In genomic region chr1:20854529-20854928, GRCh38 we compare ENCODE assay signal across 39 cellular contexts.
"Had no signal": no experiment of that assay in that cellular context is flagged by ENCODE, and none has a peak within 500 bp of the region (broad histone marks: within the 10 kb centered on the region; RNA-seq: fewer than 3 reads in every experiment).

No MANE protein-coding gene starts in this region.

- H3K4me3 Mint-ChIP-seq: activated CD4-positive, alpha-beta memory T cell treated with anti-CD3 and anti-CD28 coated beads, Interleukin-2, amount 10 ng/mL, durations not matched to agents 7 days and 5 days; activated CD4-positive, alpha-beta T cell treated with anti-CD3 and anti-CD28 coated beads for 36 hours; activated CD4-positive, alpha-beta T cell treated with anti-CD3 and anti-CD28 coated beads, Interleukin-2, amount 10 ng/mL, durations not matched to agents 7 days and 5 days; activated CD8-positive, alpha-beta memory T cell treated with anti-CD3 and anti-CD28 coated beads, Interleukin-2, amount 10 ng/mL, durations not matched to agents 7 days and 5 days; activated CD8-positive, alpha-beta T cell treated with anti-CD3 and anti-CD28 coated beads, Interleukin-2, amount 10 ng/mL, durations not matched to agents 7 days and 5 days; activated naive CD4-positive, alpha-beta T cell treated with anti-CD3 and anti-CD28 coated beads, Interleukin-2, amount 10 ng/mL, durations not matched to agents 7 days and 5 days; activated naive CD4-positive, alpha-beta T cell treated with anti-CD3 and anti-CD28 coated beads, Interleukin-2, amount 50 U/mL, for 24 hours; activated naive CD8-positive, alpha-beta T cell; activated naive CD8-positive, alpha-beta T cell treated with anti-CD3 and anti-CD28 coated beads, Interleukin-2, amount 10 ng/mL, durations not matched to agents 7 days and 5 days; activated naive CD8-positive, alpha-beta T cell treated with anti-CD3 and anti-CD28 coated beads, Interleukin-2, amount 50 U/mL, for 24 hours; activated T-cell treated with anti-CD3 and anti-CD28 coated beads, Interleukin-2, amount 50 U/mL, for 24 hours; brain; central memory CD8-positive, alpha-beta T cell; T-helper 1 cell treated with Interleukin-12 subunit alpha and Interleukin-12 subunit beta and Interleukin-4 antibody, amounts not matched to agents 30 μg/mL and 1 μg/mL, for 36 hours; T-helper 2 cell treated with Interferon-gamma antibody and Interleukin-4, amounts not matched to agents 5 μg/mL and 100 μg/mL, for 36 hours had no signal

- H3K9me3 Mint-ChIP-seq: activated CD4-positive, alpha-beta memory T cell treated with anti-CD3 and anti-CD28 coated beads, Interleukin-2, amount 10 ng/mL, durations not matched to agents 7 days and 5 days; activated CD4-positive, alpha-beta T cell treated with anti-CD3 and anti-CD28 coated beads, Interleukin-2, amount 10 ng/mL, durations not matched to agents 7 days and 5 days; activated naive CD4-positive, alpha-beta T cell treated with anti-CD3 and anti-CD28 coated beads, Interleukin-2, amount 10 ng/mL, durations not matched to agents 7 days and 5 days; activated naive CD4-positive, alpha-beta T cell treated with anti-CD3 and anti-CD28 coated beads, Interleukin-2, amount 50 U/mL, for 24 hours; activated naive CD8-positive, alpha-beta T cell treated with anti-CD3 and anti-CD28 coated beads, Interleukin-2, amount 10 ng/mL, durations not matched to agents 7 days and 5 days; activated naive CD8-positive, alpha-beta T cell treated with anti-CD3 and anti-CD28 coated beads, Interleukin-2, amount 50 U/mL, for 24 hours; activated T-cell treated with anti-CD3 and anti-CD28 coated beads, Interleukin-2, amount 50 U/mL, for 24 hours; activated T-helper 2 cell treated with anti-CD3 and anti-CD28 coated beads, Interferon-gamma antibody, Interleukin-2, Interleukin-4, amounts not matched to agents 10 μg/mL and 5 μg/mL and 100 μg/mL, durations not matched to agents 14 hours and 24 hours and 36 hours; brain; central memory CD8-positive, alpha-beta T cell; T-helper 1 cell treated with Interleukin-12 subunit alpha and Interleukin-12 subunit beta and Interleukin-4 antibody, amounts not matched to agents 30 μg/mL and 1 μg/mL, for 36 hours; T-helper 2 cell treated with Interferon-gamma antibody and Interleukin-4, amounts not matched to agents 5 μg/mL and 100 μg/mL, for 36 hours had no signal

- H3K4me1 Mint-ChIP-seq: activated CD4-positive, alpha-beta memory T cell treated with anti-CD3 and anti-CD28 coated beads, Interleukin-2, amount 10 ng/mL, durations not matched to agents 7 days and 5 days; activated CD4-positive, alpha-beta T cell treated with anti-CD3 and anti-CD28 coated beads for 36 hours; activated CD4-positive, alpha-beta T cell treated with anti-CD3 and anti-CD28 coated beads, Interleukin-2, amount 10 ng/mL, durations not matched to agents 7 days and 5 days; activated CD8-positive, alpha-beta memory T cell treated with anti-CD3 and anti-CD28 coated beads, Interleukin-2, amount 10 ng/mL, durations not matched to agents 7 days and 5 days; activated naive CD4-positive, alpha-beta T cell treated with anti-CD3 and anti-CD28 coated beads, Interleukin-2, amount 10 ng/mL, durations not matched to agents 7 days and 5 days; activated naive CD4-positive, alpha-beta T cell treated with anti-CD3 and anti-CD28 coated beads, Interleukin-2, amount 50 U/mL, for 24 hours; activated naive CD8-positive, alpha-beta T cell treated with anti-CD3 and anti-CD28 coated beads, Interleukin-2, amount 10 ng/mL, durations not matched to agents 7 days and 5 days; activated naive CD8-positive, alpha-beta T cell treated with anti-CD3 and anti-CD28 coated beads, Interleukin-2, amount 50 U/mL, for 24 hours; brain; central memory CD8-positive, alpha-beta T cell had no signal

- ATAC-seq: activated CD4-positive, alpha-beta T cell treated with anti-CD3 and anti-CD28 coated beads for 36 hours; activated CD4-positive, CD25-positive, alpha-beta regulatory T cell treated with anti-CD3 and anti-CD28 coated beads, Interleukin-2, amount 50 U/mL, for 24 hours; activated CD8-positive, alpha-beta memory T cell treated with anti-CD3 and anti-CD28 coated beads, Interleukin-2, amount 10 ng/mL, durations not matched to agents 7 days and 5 days; activated CD8-positive, alpha-beta T cell treated with anti-CD3 and anti-CD28 coated beads, Interleukin-2, amount 10 ng/mL, durations not matched to agents 7 days and 5 days; activated naive CD8-positive, alpha-beta T cell treated with anti-CD3 and anti-CD28 coated beads, Interleukin-2, amount 50 U/mL, for 24 hours had no signal

- H3K9me3 ChIP-seq: ascending aorta had no signal

- FAIRE-seq: bronchial epithelial cell, TTC549 had no signal

- H3K27me3 Mint-ChIP-seq: activated CD4-positive, alpha-beta memory T cell treated with anti-CD3 and anti-CD28 coated beads, Interleukin-2, amount 10 ng/mL, durations not matched to agents 7 days and 5 days; activated CD4-positive, alpha-beta T cell treated with anti-CD3 and anti-CD28 coated beads for 36 hours; activated CD4-positive, alpha-beta T cell treated with anti-CD3 and anti-CD28 coated beads, Interleukin-2, amount 10 ng/mL, durations not matched to agents 7 days and 5 days; activated CD8-positive, alpha-beta memory T cell treated with anti-CD3 and anti-CD28 coated beads, Interleukin-2, amount 10 ng/mL, durations not matched to agents 7 days and 5 days; activated naive CD4-positive, alpha-beta T cell treated with anti-CD3 and anti-CD28 coated beads, Interleukin-2, amount 10 ng/mL, durations not matched to agents 7 days and 5 days; activated naive CD4-positive, alpha-beta T cell treated with anti-CD3 and anti-CD28 coated beads, Interleukin-2, amount 50 U/mL, for 24 hours; activated naive CD8-positive, alpha-beta T cell; activated naive CD8-positive, alpha-beta T cell treated with anti-CD3 and anti-CD28 coated beads, Interleukin-2, amount 10 ng/mL, durations not matched to agents 7 days and 5 days; activated naive CD8-positive, alpha-beta T cell treated with anti-CD3 and anti-CD28 coated beads, Interleukin-2, amount 50 U/mL, for 24 hours; activated T-cell treated with anti-CD3 and anti-CD28 coated beads, Interleukin-2, amount 50 U/mL, for 24 hours; brain; central memory CD8-positive, alpha-beta T cell had no signal

- DNase-seq: activated CD4-positive, alpha-beta memory T cell treated with anti-CD3 and anti-CD28 coated beads, Interleukin-2, amount 10 ng/mL, durations not matched to agents 7 days and 5 days; activated CD4-positive, alpha-beta T cell treated with anti-CD3 and anti-CD28 coated beads for 1 hour; activated CD4-positive, alpha-beta T cell treated with anti-CD3 and anti-CD28 coated beads for 36 hours; activated CD4-positive, alpha-beta T cell treated with anti-CD3 and anti-CD28 coated beads for 48 hours; activated CD4-positive, alpha-beta T cell treated with anti-CD3 and anti-CD28 coated beads, Interleukin-2, amount 10 ng/mL, durations not matched to agents 7 days and 5 days; activated CD4-positive, alpha-beta T cell treated with anti-CD3 and anti-CD28 coated beads, Interleukin-2, amount 50 U/mL, for 48 hours; activated CD4-positive, CD25-positive, alpha-beta regulatory T cell; activated CD8-positive, alpha-beta memory T cell treated with anti-CD3 and anti-CD28 coated beads for 24 hours; activated CD8-positive, alpha-beta memory T cell treated with anti-CD3 and anti-CD28 coated beads, Interleukin-2, amount 10 ng/mL, durations not matched to agents 7 days and 5 days; activated CD8-positive, alpha-beta memory T cell treated with anti-CD3 and anti-CD28 coated beads, Interleukin-2, amount 50 U/mL, for 48 hours; activated CD8-positive, alpha-beta T cell treated with anti-CD3 and anti-CD28 coated beads, Interleukin-2, amount 10 ng/mL, durations not matched to agents 7 days and 5 days; activated effector memory CD4-positive, alpha-beta T cell treated with Interleukin-2 at 50 U/mL for 16 hours; activated gamma-delta T cell; activated naive CD4-positive, alpha-beta T cell treated with anti-CD3 and anti-CD28 coated beads, Interleukin-2, amount 10 ng/mL, durations not matched to agents 7 days and 5 days; activated naive CD4-positive, alpha-beta T cell treated with Interleukin-2 at 50 U/mL for 16 hours; activated naive CD8-positive, alpha-beta T cell treated with anti-CD3 and anti-CD28 coated beads, Interleukin-2, amount 10 ng/mL, durations not matched to agents 7 days and 5 days; activated naive CD8-positive, alpha-beta T cell treated with anti-CD3 and anti-CD28 coated beads, Interleukin-2, amount 50 U/mL, for 24 hours; activated T-cell treated with anti-CD3 and anti-CD28 coated beads, Interleukin-2, amount 50 U/mL, for 24 hours; activated T-cell treated with anti-CD3 and anti-CD28 coated beads, Interleukin-2, amount 50 U/mL, for 48 hours; amygdala; anterior cingulate cortex; caudate nucleus; cerebellar nuclear complex; T-helper 1 cell; T-helper 2 cell; T-helper 9 cell had no signal

- H3K27ac ChIP-seq: ascending aorta, cardiac muscle cell, VCaP had no signal

- H3K27me3 ChIP-seq: ascending aorta, cardiac muscle cell had no signal

- H3K27ac Mint-ChIP-seq: activated CD4-positive, alpha-beta memory T cell treated with anti-CD3 and anti-CD28 coated beads, Interleukin-2, amount 10 ng/mL, durations not matched to agents 7 days and 5 days; activated CD4-positive, alpha-beta T cell treated with anti-CD3 and anti-CD28 coated beads for 36 hours; activated CD4-positive, alpha-beta T cell treated with anti-CD3 and anti-CD28 coated beads, Interleukin-2, amount 10 ng/mL, durations not matched to agents 7 days and 5 days; activated CD8-positive, alpha-beta memory T cell treated with anti-CD3 and anti-CD28 coated beads, Interleukin-2, amount 10 ng/mL, durations not matched to agents 7 days and 5 days; activated CD8-positive, alpha-beta T cell treated with anti-CD3 and anti-CD28 coated beads, Interleukin-2, amount 10 ng/mL, durations not matched to agents 7 days and 5 days; activated naive CD4-positive, alpha-beta T cell treated with anti-CD3 and anti-CD28 coated beads, Interleukin-2, amount 10 ng/mL, durations not matched to agents 7 days and 5 days; activated naive CD4-positive, alpha-beta T cell treated with anti-CD3 and anti-CD28 coated beads, Interleukin-2, amount 50 U/mL, for 24 hours; activated naive CD8-positive, alpha-beta T cell; activated naive CD8-positive, alpha-beta T cell treated with anti-CD3 and anti-CD28 coated beads, Interleukin-2, amount 10 ng/mL, durations not matched to agents 7 days and 5 days; activated naive CD8-positive, alpha-beta T cell treated with anti-CD3 and anti-CD28 coated beads, Interleukin-2, amount 50 U/mL, for 24 hours; activated T-cell treated with anti-CD3 and anti-CD28 coated beads, Interleukin-2, amount 50 U/mL, for 24 hours; activated T-helper 2 cell treated with anti-CD3 and anti-CD28 coated beads, Interferon-gamma antibody, Interleukin-2, Interleukin-4, amounts not matched to agents 10 μg/mL and 5 μg/mL and 100 μg/mL, durations not matched to agents 14 hours and 24 hours and 36 hours; brain; T-helper 1 cell treated with Interleukin-12 subunit alpha and Interleukin-12 subunit beta and Interleukin-4 antibody, amounts not matched to agents 30 μg/mL and 1 μg/mL, for 36 hours; T-helper 2 cell treated with Interferon-gamma antibody and Interleukin-4, amounts not matched to agents 5 μg/mL and 100 μg/mL, for 36 hours had no signal

- H3K4me1 ChIP-seq: ascending aorta had no signal

- H3K4me3 ChIP-seq: ascending aorta, cardiac muscle cell had no signal
